Comparison of ENCODE assay signal across 23 cellular contexts in the genomic region with DNA sequence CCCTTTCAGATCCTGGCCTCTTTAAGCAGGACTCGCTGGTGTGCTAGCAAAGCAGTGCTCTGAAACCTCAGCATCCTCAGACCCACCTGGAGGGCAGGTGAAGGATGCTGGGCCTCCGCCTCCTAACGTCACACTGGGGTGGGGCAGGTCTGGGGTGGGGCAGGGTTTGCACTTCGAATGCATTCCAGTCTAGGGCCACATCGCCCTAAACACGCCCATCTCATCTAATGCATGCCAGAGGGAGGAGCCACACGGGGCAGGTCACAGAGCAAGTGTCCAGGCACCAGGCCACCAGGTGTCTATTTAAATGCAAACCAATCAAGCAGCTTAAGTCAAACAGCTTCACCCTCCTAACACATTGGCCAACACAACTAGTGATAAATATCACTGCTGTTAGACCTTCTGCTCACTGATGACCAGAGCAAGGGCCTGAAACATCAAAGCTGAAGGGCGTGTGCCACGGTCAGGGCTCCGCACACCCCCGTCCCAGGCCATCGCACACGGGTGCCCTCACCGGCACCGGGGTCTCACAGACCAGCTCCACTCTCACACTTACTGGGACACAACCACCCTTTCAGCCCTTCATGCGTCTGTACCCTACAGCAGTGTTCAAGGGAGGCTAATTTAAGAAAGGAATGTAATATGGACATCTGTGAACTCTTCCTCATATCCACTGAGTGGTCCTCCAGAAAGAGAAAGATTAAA. TPM values are rescaled to one million over a fixed set of nuclear protein-coding genes. Genes with fewer than 3 reads are reported as not detected.
DNase-seq lines count a peak whose midpoint lies in the region; ATAC-seq, FAIRE-seq and TF ChIP-seq lines count a peak whose summit lies in the region.
"Had no signal": no experiment of that assay in that cellular context is flagged by ENCODE, and none has a peak within 500 bp of the region (broad histone marks: within the 10 kb centered on the region; RNA-seq: fewer than 3 reads in every experiment).

No MANE protein-coding gene starts in this region.

- WGBS in stomach, 5 donors: 70 to 76% (median 71%) methylated on average over 16 of the region's 16 CpGs

- H3K9me3 ChIP-seq in lower lobe of right lung (peaks cover 7% of the 10 kb centered on the region), stomach (peaks cover 0 to 13% (median 8%) of the 10 kb centered on the region in 4 donors)
- H3K9me3 ChIP-seq: right lobe of liver had no signal

- H3K4me3 ChIP-seq in lower lobe of right lung: no peak overlapping the region
- no peak overlapping the region for H3K4me3 ChIP-seq in stomach
- H3K4me3 ChIP-seq: gastroesophageal sphincter, PC-9, right lobe of liver had no signal

- TF ChIP-seq POLR2A in stomach (IDR thresholded peaks at IDR 0.05) (no peak), GM12891 (IDR thresholded peaks at IDR 0.05; ENCODE audit: low read depth, low read length) (no peak)

- TF ChIP-seq CTCF in lower lobe of right lung (IDR thresholded peaks at IDR 0.05): no peak
- no peak for TF ChIP-seq CTCF in stomach (IDR thresholded peaks at IDR 0.05)

- FAIRE-seq in GM12891 (lab: Jason Lieb, UNC): no peak
- FAIRE-seq: D721Med, TTC549 had no signal

- TF ChIP-seq EP300 in stomach (IDR thresholded peaks at IDR 0.05): no peak

- ATAC-seq in esophagus mucosa (peak; percentile 83), lower lobe of right lung (peak; percentile 78 to 80), HG03139 (IDR thresholded peaks at IDR 0.05; ENCODE audit: unreplicated experiment) (no peak), GM18861 (IDR thresholded peaks at IDR 0.05; ENCODE audit: unreplicated experiment) (no peak)
- ATAC-seq: gastroesophageal sphincter, right lobe of liver had no signal

- H3K4me1 ChIP-seq in lower lobe of right lung: no peaks in the 10 kb centered on the region
- H3K4me1 ChIP-seq in stomach: peaks cover 0 to 20% (median 5%) of the 10 kb centered on the region in 4 donors
- H3K4me1 ChIP-seq: right lobe of liver had no signal

- H3K27me3 ChIP-seq in lower lobe of right lung (ENCODE audit: low read depth): no peaks in the 10 kb centered on the region
- H3K27me3 ChIP-seq in stomach: no peaks in the 10 kb centered on the region
- H3K27me3 ChIP-seq: gastroesophageal sphincter, right lobe of liver had no signal

- no peaks in the 10 kb centered on the region for H3K36me3 ChIP-seq in lower lobe of right lung
- peaks cover 0 to 5% (median 2%) of the 10 kb centered on the region in 4 donors for H3K36me3 ChIP-seq in stomach
- H3K36me3 ChIP-seq: right lobe of liver had no signal

- H3K27ac ChIP-seq in lower lobe of right lung: no peak overlapping the region
- H3K27ac ChIP-seq in stomach: peak overlapping the region in 1 of 5 donors; percentile 42
- H3K27ac ChIP-seq: HL-60, PC-9, right lobe of liver had no signal

- intact Hi-C loops in lower lobe of right lung (cut with DNase I): no loop called here
- intact Hi-C loops in stomach (cut with DNase I; ENCODE audit: low total_unique reads): no loop called here

- DNase-seq in HuH-7.5 (ENCODE audit: low spot score) (peak; percentile 47), lower lobe of right lung (peak; percentile 52), stomach (peak; percentile 59), GM12891 (ENCODE audit: insufficient read length, low spot score) (no peak)
- DNase-seq: activated CD4-positive, alpha-beta T cell treated with anti-CD3 and anti-CD28 coated beads, Interleukin-2, amount 50 U/mL, for 4 hours; activated naive CD8-positive, alpha-beta T cell treated with anti-CD3 and anti-CD28 coated beads for 36 hours; activated T-cell treated with anti-CD3 and anti-CD28 coated beads, Interleukin-2, amount 50 U/mL, for 24 hours; AML-193; KG1; mammary epithelial cell; NCI-H1048; NCI-H2107; NCI-H774; right lobe of liver; stimulated activated CD4-positive, alpha-beta T cell treated with anti-CD3 and anti-CD28 coated beads, Interleukin-1b, Interleukin-23, amount 100 ng/mL, for 48 hours had no signal

TF ChIP-seq in GM12891, 5 proteins besides CTCF, POLR2A, EP300 and RAD21:
- TF ChIP-seq POU2F2 (IDR thresholded peaks at IDR 0.05; ENCODE audit: low read depth, low read length) (no peak), TAF1 (IDR thresholded peaks at IDR 0.05; ENCODE audit: low read depth, low read length) (no peak), POLR2AphosphoS5 (IDR thresholded peaks at IDR 0.05; ENCODE audit: low read depth, low read length) (no peak), PAX5 (IDR thresholded peaks at IDR 0.05; ENCODE audit: insufficient read depth, low read length, severe bottlenecking) (no peak), SPI1 (IDR thresholded peaks at IDR 0.05; ENCODE audit: low read depth, low read length) (no peak)
TF ChIP-seq in GM12891: peak in this region for 0.

RNA-seq across cellular contexts. Expression of a gene that starts 47.1 kb away (rescaled TPM):
- total RNA-seq in esophagus mucosa (3.6 TPM), lower lobe of right lung (15.1 TPM), stomach (10 to 100 TPM; 19.3 to 40.1 (median 29.5) TPM)
- 1 to 10 TPM; 2.4 to 4.0 (median 2.9) TPM for polyA plus RNA-seq in stomach
- polyA plus RNA-seq in GM12891 (2012; ENCODE audit: low read depth, missing spikeins): 1.5 TPM

Comparison
In these comparisons a context has a peak if more than half of its experiments do, and no peak if none do; other contexts are left out.
1. ATAC-seq: peak in esophagus mucosa (single experiment) and lower lobe of right lung (2 of 2); none in HG03139 (single experiment) and GM18861 (single experiment).